ENCODE assay signal across 10 cellular contexts in the genomic region with DNA sequence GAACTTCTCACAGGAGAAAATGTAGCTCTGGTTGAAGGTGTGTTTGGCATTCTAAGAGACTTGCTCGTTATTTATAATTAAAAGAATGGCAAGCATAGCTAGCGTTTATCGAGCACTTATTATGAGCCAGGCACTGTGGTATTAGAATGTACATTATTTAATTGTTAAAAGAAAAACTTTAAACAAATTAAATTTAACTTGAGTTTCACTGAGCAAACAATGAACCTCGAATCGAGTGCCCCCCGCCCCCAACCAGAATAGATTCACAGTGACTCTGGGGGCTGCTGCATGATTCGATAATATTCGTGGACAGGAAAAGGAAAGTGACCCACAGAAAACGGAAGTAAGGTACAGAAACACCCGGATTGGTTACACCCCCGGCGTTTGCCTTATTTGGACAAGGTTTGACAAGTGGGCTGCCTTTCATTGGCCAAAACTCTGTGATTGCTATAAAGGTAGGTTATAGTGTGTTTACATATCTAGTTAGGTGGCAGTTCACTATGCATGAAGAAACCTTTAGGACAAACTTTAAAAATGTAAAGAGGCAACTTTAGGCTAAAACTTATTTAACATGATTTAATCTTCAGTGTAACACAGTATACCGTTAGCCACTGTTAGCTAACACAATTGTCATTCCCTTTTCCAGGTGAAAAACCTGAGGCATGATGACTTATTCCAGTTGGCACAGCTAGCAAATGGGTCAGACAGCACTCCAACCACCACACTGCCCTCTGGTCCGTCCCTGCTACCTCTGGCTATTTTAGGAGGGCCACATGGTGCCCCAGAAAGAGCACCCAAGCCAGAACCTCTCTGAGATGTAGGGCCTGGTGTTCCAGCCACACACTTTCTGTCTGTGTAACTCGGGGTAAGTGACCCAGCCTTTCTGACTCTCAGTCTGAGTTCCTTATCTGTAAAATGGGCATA. TPM values are rescaled to one million over a fixed set of nuclear protein-coding genes. Genes with fewer than 3 reads are reported as not detected.
DNase-seq lines count a peak whose midpoint lies in the region; ATAC-seq, FAIRE-seq and TF ChIP-seq lines count a peak whose summit lies in the region.
"Had no signal": no experiment of that assay in that cellular context is flagged by ENCODE, and none has a peak within 500 bp of the region (broad histone marks: within the 10 kb centered on the region; RNA-seq: fewer than 3 reads in every experiment).

No MANE protein-coding gene starts in this region.

- H3K9ac ChIP-seq in HUES6 (ENCODE audit: low read length) (peak overlapping the region; percentile 19), mesendoderm (ENCODE audit: low read length) (no peak overlapping the region)

- peaks cover 29% of the 10 kb centered on the region for H3K36me3 Mint-ChIP-seq in WTC11

- no peak overlapping the region for H3K4me3 Mint-ChIP-seq in WTC11

- H4K5ac ChIP-seq in mesendoderm (ENCODE audit: low read length) = no peak overlapping the region

- no peak for FAIRE-seq in RCC 7860 (lab: Jason Lieb, UNC)

- peak overlapping the region; percentile 32 for H2AK5ac ChIP-seq in mesendoderm (ENCODE audit: low read length)

- H3K56ac ChIP-seq in mesendoderm (ENCODE audit: low read length) = peak overlapping the region; percentile 15

- H3K23ac ChIP-seq in mesendoderm (ENCODE audit: low read length) = no peak overlapping the region

- WGBS in mesendoderm (ENCODE audit: extremely low coverage, insufficient coverage, low lambda C conversion rate) = no CpG with 5 or more reads among the region's 15 CpGs

- ATAC-seq in WTC11 (no peak), HG03520 (IDR thresholded peaks at IDR 0.05; ENCODE audit: unreplicated experiment) (no peak), GM21529 (IDR thresholded peaks at IDR 0.05; ENCODE audit: unreplicated experiment) (no peak)

- H2BK15ac ChIP-seq in mesendoderm (replicated peaks; ENCODE audit: low read depth) = no peak overlapping the region

- H3K4ac ChIP-seq in mesendoderm (ENCODE audit: low read depth, low read length) = no peak overlapping the region

- H3K18ac ChIP-seq in mesendoderm (ENCODE audit: low read length) = no peak overlapping the region

- peak; percentile 66 to 71 for DNase-seq in AML-193 (lab: John Stamatoyannopoulos, UW)
- DNase-seq in WTC11 (ENCODE audit: low spot score) = no peak
- no peak for DNase-seq in mesendoderm
- no peak for DNase-seq in RCC 7860 (ENCODE audit: low spot score)
- DNase-seq in SW 1271 (lab: John Stamatoyannopoulos, UW) = no peak
- DNase-seq: heart right ventricle had no signal

- CTCF ChIA-PET in WTC11 (lab: Charles Lee) = interaction anchor here (1.0 to 1.8 kb wide), 5 partner anchors 12 to 97 kb away, joined by 3 to 10 read pairs (median 7); no protein-coding TSS in a partner anchor

- H3K27me3 Mint-ChIP-seq in WTC11 (ENCODE audit: low read depth) = no peaks in the 10 kb centered on the region

- H3K4me3 ChIP-seq in HUES6 (ENCODE audit: low read depth, low read length) (no peak overlapping the region), mesendoderm (ENCODE audit: low read length) (no peak overlapping the region)
- H3K4me3 ChIP-seq: heart right ventricle had no signal

- H2BK5ac ChIP-seq in mesendoderm (ENCODE audit: low read length) = no peak overlapping the region

- peaks cover 46% of the 10 kb centered on the region for H3K4me1 ChIP-seq in HUES6 (ENCODE audit: control insufficient read depth, insufficient read depth, low read length)
- peaks cover 12% of the 10 kb centered on the region for H3K4me1 ChIP-seq in mesendoderm (ENCODE audit: control insufficient read depth, low read depth, low read length)

- H3K9me3 ChIP-seq in HUES6 (ENCODE audit: control insufficient read depth, insufficient read depth, low read depth, low read length) = no peaks in the 10 kb centered on the region
- H3K9me3 ChIP-seq: heart right ventricle had no signal

- H3K36me3 ChIP-seq in HUES6 (ENCODE audit: control insufficient read depth, insufficient read depth, low read length) (peaks cover 6% of the 10 kb centered on the region), mesendoderm (ENCODE audit: control insufficient read depth, insufficient read depth, low read length) (no peaks in the 10 kb centered on the region)
- H3K36me3 ChIP-seq: heart right ventricle had no signal

- H3K27me3 ChIP-seq in HUES6 (ENCODE audit: control insufficient read depth, insufficient read depth, low read length) (no peaks in the 10 kb centered on the region), mesendoderm (ENCODE audit: insufficient read depth, low read length, poor library complexity) (no peaks in the 10 kb centered on the region)
- H3K27me3 ChIP-seq: heart right ventricle had no signal

- H4K8ac ChIP-seq in mesendoderm (ENCODE audit: low read depth, low read length) = no peak overlapping the region

- peaks cover 4% of the 10 kb centered on the region for H3K79me1 ChIP-seq in mesendoderm (ENCODE audit: low read length)

- no peaks in the 10 kb centered on the region for H3K9me3 Mint-ChIP-seq in WTC11

- H3K27ac ChIP-seq in HUES6 (ENCODE audit: low read depth, low read length) (peak overlapping the region; percentile 18; the same call in 1 of the 2 replicates), mesendoderm (ENCODE audit: low read depth, low read length) (no peak overlapping the region)

- H3K27ac Mint-ChIP-seq in WTC11 = peak overlapping the region; percentile 71

- H2BK120ac ChIP-seq in mesendoderm (ENCODE audit: low read depth, low read length) = no peak overlapping the region

- TF ChIP-seq CTCF in WTC11 (IDR thresholded peaks at IDR 0.05) = no peak

- H3K4me1 Mint-ChIP-seq in WTC11 = peaks cover 65% of the 10 kb centered on the region

- POLR2A ChIA-PET in WTC11 (lab: Charles Lee) = interaction anchor here (0.5 to 1.0 kb wide), 2 partner anchors 39 to 371 kb away, joined by 3 to 6 read pairs; no protein-coding TSS in a partner anchor

- peaks cover 20% of the 10 kb centered on the region for H3K79me2 ChIP-seq in mesendoderm (ENCODE audit: control insufficient read depth, insufficient read depth, low read length)

- H3K4me2 ChIP-seq in mesendoderm (ENCODE audit: low read length) = no peak overlapping the region

TF ChIP-seq in WTC11, 78 proteins besides CTCF, POLR2A, EP300 and RAD21:
- no peak for TF ChIP-seq RELA (CRISPR knock-in tag; IDR thresholded peaks at IDR 0.05; ENCODE audit: borderline replicate concordance)
- TF ChIP-seq ATF2 (CRISPR knock-in tag; IDR thresholded peaks at IDR 0.05; ENCODE audit: borderline replicate concordance, low read depth) = no peak

RNA-seq across cellular contexts. Expression of gene SCNN1A, which starts 7.1 kb away (rescaled TPM):
- 97.6 to 108 TPM (median 100 TPM) in 3 replicates for total RNA-seq in WTC11 (2021)
- polyA plus RNA-seq in mesendoderm (2013, experiment 1 of 2) = 71.7 TPM
- 73.4 TPM for polyA plus RNA-seq in mesendoderm (2013, experiment 2 of 2)

RNA-seq across cellular contexts. Expression of gene LTBR, which starts 15.7 kb away (rescaled TPM):
- total RNA-seq in WTC11 (2021) = 4.0 to 6.1 TPM (median 4.5 TPM) in 3 replicates
- 16.5 TPM for polyA plus RNA-seq in mesendoderm (2013, experiment 1 of 2)
- polyA plus RNA-seq in mesendoderm (2013, experiment 2 of 2) = 15.5 TPM

RNA-seq across cellular contexts. Expression of gene TNFRSF1A, which starts 26.4 kb away (rescaled TPM):
- total RNA-seq in WTC11 (2021) = 32.3 to 44.1 TPM (median 32.4 TPM) in 3 replicates
- polyA plus RNA-seq in mesendoderm (2013, experiment 1 of 2) = 87.0 TPM
- polyA plus RNA-seq in mesendoderm (2013, experiment 2 of 2) = 84.9 TPM

RNA-seq across cellular contexts. Expression of gene PLEKHG6, which starts 57.7 kb away (rescaled TPM):
- total RNA-seq in WTC11 (2021) = 36.8 to 46.4 TPM (median 38.4 TPM) in 3 replicates
- 23.2 TPM for polyA plus RNA-seq in mesendoderm (2013, experiment 1 of 2)
- 22.0 TPM for polyA plus RNA-seq in mesendoderm (2013, experiment 2 of 2)
- total RNA-seq: HT1080 had no signal

Comparison
In these comparisons a context has a peak if more than half of its experiments do, and no peak if none do; other contexts are left out.
1. DNase-seq: peak in AML-193 (2 of 2); none in WTC11 (single experiment), mesendoderm (single experiment), RCC 7860 (single experiment) and SW 1271 (0 of 2).